12 cellular contexts compared by ENCODE assay signal in the genomic region with DNA sequence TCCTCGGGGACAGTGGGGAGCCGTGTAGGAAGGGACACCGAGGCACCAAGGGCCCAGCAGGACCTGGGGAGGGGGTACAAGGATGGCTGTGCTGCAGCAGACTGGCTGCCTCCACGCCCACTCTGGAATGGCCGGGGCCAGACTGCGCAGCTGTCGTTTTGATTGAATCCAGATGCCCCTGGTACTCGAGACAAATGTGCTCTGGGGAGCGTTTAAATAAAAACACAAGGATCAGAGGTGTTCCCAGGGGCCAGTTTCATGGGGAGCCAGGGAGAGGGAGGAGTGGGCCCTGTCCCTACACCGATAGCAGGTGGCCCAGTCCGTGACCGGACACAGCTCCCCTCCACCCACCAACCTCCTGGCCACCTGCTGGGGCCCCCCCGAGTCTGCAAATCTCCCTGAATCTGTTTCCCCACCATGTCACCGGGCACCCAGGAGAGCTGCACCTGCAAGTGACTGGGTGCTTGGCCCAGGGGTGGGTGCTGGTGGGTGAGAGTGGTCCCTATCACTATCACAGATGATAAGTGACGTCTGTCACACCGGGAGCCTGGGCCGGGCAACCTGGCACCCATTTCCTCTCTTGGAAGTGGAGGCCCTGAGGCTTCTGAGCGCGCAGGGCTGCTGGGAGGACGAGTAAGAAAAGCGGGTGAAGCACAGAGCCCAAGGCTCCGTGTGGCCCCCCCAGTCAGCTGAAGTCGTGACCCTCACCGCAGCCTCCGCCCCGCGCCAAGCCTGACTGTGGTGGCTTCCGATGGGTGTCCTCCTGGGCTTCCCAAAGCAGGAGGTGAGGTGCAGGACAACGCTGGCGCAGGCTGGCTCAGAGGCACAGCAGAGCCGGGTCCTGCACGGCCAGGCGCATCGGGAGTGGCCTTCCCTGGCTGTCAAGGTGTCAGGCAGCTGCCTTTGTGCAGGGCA. TPM values are rescaled to one million over a fixed set of nuclear protein-coding genes. Genes with fewer than 3 reads are reported as not detected.
A peak's percentile ranks its signal among the peaks of the same experiment; 100 is the strongest.
DNase-seq lines count a peak whose midpoint lies in the region; ATAC-seq and TF ChIP-seq lines count a peak whose summit lies in the region.
"Had no signal": no experiment of that assay in that cellular context is flagged by ENCODE, and none has a peak within 500 bp of the region (broad histone marks: within the 10 kb centered on the region; RNA-seq: fewer than 3 reads in every experiment).

No MANE protein-coding gene starts in this region.

- DNase-seq in ELF-1 (ENCODE audit: low read depth, low spot score): peak; percentile 36
- DNase-seq in NCI-H2227 treated with DMSO at 0.1 percent for 48 hours (lab: John Stamatoyannopoulos, UW): peak; percentile 15
- DNase-seq in fibroblast of the aortic adventitia (ENCODE audit: low read depth): peak; percentile 37
- no peak for DNase-seq in DMS79 treated with DMSO at 0.1 percent for 48 hours (lab: John Stamatoyannopoulos, UW)
- no peak for DNase-seq in cortex of kidney (lab: John Stamatoyannopoulos, UW)
- DNase-seq: activated T-cell treated with anti-CD3 and anti-CD28 coated beads, Interleukin-2, amount 50 U/mL, for 24 hours; amygdala; NCI-H1048; testis had no signal

- no peak for ATAC-seq in GM21381 (IDR thresholded peaks at IDR 0.05; ENCODE audit: unreplicated experiment)
- ATAC-seq: gastroesophageal sphincter had no signal

- peaks cover 5% of the 10 kb centered on the region for H3K4me1 ChIP-seq in neuron (ENCODE audit: insufficient read depth, low read length)
- H3K4me1 ChIP-seq: gastroesophageal sphincter, testis had no signal

- no peaks in the 10 kb centered on the region for H3K36me3 ChIP-seq in neuron (ENCODE audit: insufficient read depth, low read length)
- H3K36me3 ChIP-seq: gastroesophageal sphincter had no signal

- H3K4me3 ChIP-seq in fibroblast of the aortic adventitia (ENCODE audit: low read depth, low read length): no peak overlapping the region
- H3K4me3 ChIP-seq in neuron (ENCODE audit: low read length): no peak overlapping the region
- H3K4me3 ChIP-seq: gastroesophageal sphincter, testis had no signal

- H3K27me3 ChIP-seq in neuron (ENCODE audit: insufficient read depth, low read length): peaks cover 3% of the 10 kb centered on the region
- H3K27me3 ChIP-seq: testis had no signal

- no peak for TF ChIP-seq CTCF in fibroblast of the aortic adventitia (IDR thresholded peaks at IDR 0.05; ENCODE audit: insufficient read depth, low read length)

- H3K9me3 ChIP-seq in neuron (ENCODE audit: low read length): no peaks in the 10 kb centered on the region
- H3K9me3 ChIP-seq: gastroesophageal sphincter, testis had no signal

- peak overlapping the region; percentile 24 for H2AFZ ChIP-seq in neuron (ENCODE audit: low read depth, low read length)

RNA-seq across cellular contexts. Expression of gene ACSF3, which starts 21.2 kb away (rescaled TPM):
- total RNA-seq in fibroblast of the aortic adventitia (ENCODE audit: low replicate concordance): 9.9 and 17.6 TPM in 2 replicates

Comparison
In these comparisons a context has a peak if more than half of its experiments do, and no peak if none do; other contexts are left out.
1. DNase-seq: peak in ELF-1 (single experiment), NCI-H2227 treated with DMSO at 0.1 percent for 48 hours (single experiment) and fibroblast of the aortic adventitia (single experiment); none in DMS79 treated with DMSO at 0.1 percent for 48 hours (single experiment) and cortex of kidney (single experiment).